ENCODE assay signal across 25 cellular contexts in the genomic region with DNA sequence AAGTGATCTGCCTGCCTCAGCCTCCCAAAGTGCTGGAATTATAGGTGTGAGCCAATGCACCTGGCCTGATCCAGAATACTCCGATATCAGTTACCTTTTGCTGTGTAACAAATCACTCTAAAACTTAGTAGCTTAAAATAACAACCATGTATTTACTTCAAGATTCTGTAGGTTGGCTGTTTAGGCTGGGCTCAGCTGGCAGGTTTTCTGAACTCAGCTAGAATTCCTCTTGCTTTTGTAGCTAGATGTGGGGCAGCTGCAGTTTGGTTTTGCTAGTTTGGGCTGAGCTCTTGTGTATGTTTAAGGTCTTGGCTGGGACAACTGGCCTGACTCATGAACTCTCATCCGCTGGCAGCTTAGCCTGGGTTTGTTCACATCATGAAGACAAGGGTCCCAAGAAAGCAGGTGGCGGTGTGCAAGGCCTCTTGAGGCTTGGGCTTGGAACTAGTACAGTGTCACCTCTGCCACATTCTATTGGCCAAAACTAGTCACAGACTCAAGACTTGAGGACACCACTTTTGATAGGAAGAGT.
"Had no signal": no experiment of that assay in that cellular context is flagged by ENCODE, and none has a peak within 500 bp of the region (broad histone marks: within the 10 kb centered on the region; RNA-seq: fewer than 3 reads in every experiment).

No MANE protein-coding gene starts in this region.

- H3K4me3 Mint-ChIP-seq: activated CD8-positive, alpha-beta T cell treated with anti-CD3 and anti-CD28 coated beads for 36 hours; activated naive CD8-positive, alpha-beta T cell treated with anti-CD3 and anti-CD28 coated beads, Interleukin-2, amount 50 U/mL, for 24 hours; activated T-cell treated with anti-CD3 and anti-CD28 coated beads, Interleukin-2, amount 50 U/mL, for 24 hours; T-cell had no signal

- H3K4me1 Mint-ChIP-seq: activated naive CD8-positive, alpha-beta T cell treated with anti-CD3 and anti-CD28 coated beads, Interleukin-2, amount 50 U/mL, for 24 hours had no signal

- H3K9ac ChIP-seq: KMS-11 had no signal

- DNase-seq: activated CD4-positive, alpha-beta T cell treated with anti-CD3 and anti-CD28 coated beads for 4 hours; activated CD8-positive, alpha-beta T cell treated with anti-CD3 and anti-CD28 coated beads for 36 hours; activated effector memory CD4-positive, alpha-beta T cell treated with anti-CD3 and anti-CD28 coated beads, Interleukin-2, amount 50 U/mL, for 16 hours; activated naive CD4-positive, alpha-beta T cell treated with Interleukin-2 at 50 U/mL for 16 hours; activated naive CD8-positive, alpha-beta T cell treated with anti-CD3 and anti-CD28 coated beads, Interleukin-2, amount 50 U/mL, for 24 hours; activated T-cell treated with anti-CD3 and anti-CD28 coated beads, Interleukin-2, amount 50 U/mL, for 24 hours; amniotic stem cell; brain microvascular endothelial cell; MM.1S; NCI-H1105; NCI-H1436; NCI-H1694 treated with DMSO at 0.1 percent for 48 hours; NCI-H2029 treated with DMSO at 0.1 percent for 48 hours; NCI-H345; NCI-H510A; NCI-H526 treated with DMSO at 0.1 percent for 48 hours; NCI-H82; SIG-M5; T-cell; T-helper 2 cell; T1000 had no signal

- H3K27me3 Mint-ChIP-seq: activated CD8-positive, alpha-beta T cell treated with anti-CD3 and anti-CD28 coated beads for 36 hours; activated naive CD8-positive, alpha-beta T cell treated with anti-CD3 and anti-CD28 coated beads, Interleukin-2, amount 50 U/mL, for 24 hours had no signal

- H3K36me3 Mint-ChIP-seq: activated naive CD4-positive, alpha-beta T cell treated with anti-CD3 and anti-CD28 coated beads, Interleukin-2, amount 50 U/mL, for 72 hours; T-cell had no signal

- H3K4me3 ChIP-seq: cardiac muscle cell had no signal

- H3K9me3 Mint-ChIP-seq: activated CD8-positive, alpha-beta T cell treated with anti-CD3 and anti-CD28 coated beads for 36 hours; activated naive CD8-positive, alpha-beta T cell treated with anti-CD3 and anti-CD28 coated beads, Interleukin-2, amount 50 U/mL, for 24 hours; activated T-cell treated with anti-CD3 and anti-CD28 coated beads, Interleukin-2, amount 50 U/mL, for 24 hours had no signal

- H3K27me3 ChIP-seq: brain microvascular endothelial cell, cardiac muscle cell had no signal

- H3K36me3 ChIP-seq: brain microvascular endothelial cell, cardiac muscle cell had no signal

- H3K4me2 ChIP-seq: KMS-11 had no signal

- ATAC-seq: activated CD8-positive, alpha-beta T cell treated with anti-CD3 and anti-CD28 coated beads for 36 hours; activated naive CD4-positive, alpha-beta T cell treated with anti-CD3 and anti-CD28 coated beads, Interleukin-2, amount 50 U/mL, for 72 hours; activated naive CD8-positive, alpha-beta T cell treated with anti-CD3 and anti-CD28 coated beads, Interleukin-2, amount 50 U/mL, for 24 hours; T-cell had no signal

- H3K27ac Mint-ChIP-seq: activated CD8-positive, alpha-beta T cell treated with anti-CD3 and anti-CD28 coated beads for 36 hours; activated naive CD4-positive, alpha-beta T cell treated with anti-CD3 and anti-CD28 coated beads, Interleukin-2, amount 50 U/mL, for 72 hours; activated naive CD8-positive, alpha-beta T cell treated with anti-CD3 and anti-CD28 coated beads, Interleukin-2, amount 50 U/mL, for 24 hours; activated T-cell treated with anti-CD3 and anti-CD28 coated beads, Interleukin-2, amount 50 U/mL, for 24 hours; T-cell had no signal

- H3K27ac ChIP-seq: brain microvascular endothelial cell, cardiac muscle cell, KMS-11, VCaP had no signal
